22 cellular contexts compared by ENCODE assay signal in the genomic region with DNA sequence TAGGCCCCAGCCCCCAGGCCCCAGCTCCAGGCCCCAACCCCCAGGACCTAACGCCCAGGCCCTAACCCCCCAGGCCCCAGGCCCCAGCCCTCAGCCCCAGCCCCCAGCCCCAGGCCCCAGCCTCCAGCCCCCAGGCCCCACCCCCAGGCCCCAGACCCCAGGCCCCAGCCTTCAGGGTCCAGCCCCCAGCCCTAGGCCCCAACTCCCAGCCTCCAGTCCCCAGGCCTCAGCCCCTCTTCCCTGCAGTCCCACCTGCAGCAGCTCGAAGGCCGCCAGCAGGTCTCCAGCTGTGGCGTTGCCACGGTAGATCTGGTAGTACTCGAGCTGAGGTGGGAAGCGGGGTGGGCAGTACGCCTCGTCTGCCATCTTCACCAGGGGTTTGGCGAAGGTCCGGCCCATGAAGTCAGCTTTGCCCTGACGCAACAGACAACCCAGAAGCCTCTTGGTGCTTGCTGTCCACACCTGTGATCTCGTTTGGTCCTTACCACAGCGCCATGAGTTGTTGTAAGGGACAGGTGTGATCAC. TPM values are rescaled to one million over a fixed set of nuclear protein-coding genes. Genes with fewer than 3 reads are reported as not detected.
"Had no signal": no experiment of that assay in that cellular context is flagged by ENCODE, and none has a peak within 500 bp of the region (broad histone marks: within the 10 kb centered on the region; RNA-seq: fewer than 3 reads in every experiment).

No MANE protein-coding gene starts in this region.

- H3K4me1 ChIP-seq: SJSA1 had no signal

- H3K36me3 ChIP-seq: SJSA1 had no signal

- ATAC-seq: Panc1, PC-3 had no signal

- H3K27ac ChIP-seq: RWPE1, SJSA1, SK-N-MC had no signal

- H3K27me3 ChIP-seq: SJSA1 had no signal

- H3K4me3 ChIP-seq: SJSA1, SK-N-MC had no signal

- DNase-seq: IMR-90, Karpas-422, KG1, MM.1S, NCI-H1092 treated with DMSO at 0.1 percent for 48 hours, NCI-H1436, NCI-H187, NCI-H2029, NCI-H2081 treated with DMSO at 0.1 percent for 48 hours, NCI-H226, NCI-H446, NCI-H510A, NCI-H524 treated with DMSO at 0.1 percent for 48 hours, NCI-H774, PC-3, SIG-M5 had no signal

RNA-seq across cellular contexts. Expression of gene OTOF, which starts 3.6 kb away (rescaled TPM):
- total RNA-seq: HT-29, IMR-90, OCI-LY7, PC-3, SJSA1 had no signal
